In the genomic region with DNA sequence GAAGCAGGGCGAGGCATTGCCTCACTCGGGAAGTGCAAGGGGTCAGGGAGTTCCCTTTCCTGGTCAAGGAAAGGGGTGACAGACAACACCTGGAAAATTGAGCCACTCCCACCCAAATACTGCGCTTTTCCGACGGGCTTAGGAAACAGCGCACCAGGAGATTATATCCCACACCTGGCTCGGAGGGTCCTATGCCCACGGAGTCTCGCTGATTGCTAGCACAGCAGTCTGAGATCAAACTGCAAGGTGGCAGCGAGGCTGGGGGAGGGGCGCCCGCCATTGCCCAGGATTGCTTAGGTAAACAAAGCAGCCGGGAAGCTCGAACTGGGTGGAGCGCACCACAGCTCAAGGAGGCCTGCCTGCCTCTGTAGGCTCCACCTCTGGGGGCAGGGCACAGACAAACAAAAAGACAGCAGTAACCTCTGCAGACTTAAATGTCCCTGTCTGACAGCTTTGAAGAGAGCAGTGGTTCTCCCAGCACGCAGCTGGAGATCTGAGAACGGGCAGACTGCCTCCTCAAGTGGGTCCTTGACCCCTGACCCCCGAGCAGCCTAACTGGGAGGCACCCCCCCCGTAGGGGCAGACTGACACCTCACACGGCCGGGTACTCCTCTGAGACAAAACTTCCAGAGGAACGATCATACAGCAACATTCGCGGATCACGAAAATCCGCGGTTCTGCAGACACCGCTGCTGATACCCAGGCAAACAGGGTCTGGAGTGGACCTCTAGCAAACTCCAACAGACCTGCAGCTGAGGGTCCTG, we compare ENCODE assay signal across 6 cellular contexts. TPM values are rescaled to one million over a fixed set of nuclear protein-coding genes. Genes with fewer than 3 reads are reported as not detected.
DNase-seq lines count a peak whose midpoint lies in the region; ATAC-seq, FAIRE-seq and TF ChIP-seq lines count a peak whose summit lies in the region.
"Not testable (repeated sequence)": the region's sequence is repeated elsewhere in the genome, so short reads cannot be mapped to it uniquely, and the experiment has no call there.

No MANE protein-coding gene starts in this region.

- not testable (repeated sequence) for H3K9me3 ChIP-seq in HCT116 (ENCODE audit: control insufficient read depth in 1 of 2, insufficient read depth in 1 of 2, low read depth in 1 of 2, low read length in 2 of 2); K562 (replicated peaks; ENCODE audit: control insufficient read depth, insufficient read depth, low read depth, low read length); HepG2 (ENCODE audit: low read length)

- not testable (repeated sequence) for TF ChIP-seq POLR2A in HCT116 (IDR thresholded peaks at IDR 0.05; ENCODE audit: borderline replicate concordance, extremely low read depth, insufficient read depth, insufficient read length); K562 (conservative IDR thresholded peaks at IDR 0.05)
- TF ChIP-seq POLR2A in HepG2 (IDR thresholded peaks at IDR 0.05; ENCODE audit: insufficient read depth in 1 of 2, low read depth in 2 of 2, low read length in 2 of 2), result 0 out of 4 replicates have a peak, but pooled peaks of 1 of the 2 experiments have one; percentile 35

- H4K20me1 ChIP-seq in HCT116 (ENCODE audit: insufficient read depth); K562 (replicated peaks; ENCODE audit: control insufficient read depth, insufficient read depth, low read length); HepG2 (ENCODE audit: insufficient read depth, low read length): not testable (repeated sequence)

- intact Hi-C loops in HCT116 (cut with micrococcal nuclease); K562 (cut with micrococcal nuclease); HepG2 (cut with micrococcal nuclease; ENCODE audit: unreplicated experiment): not testable (repeated sequence)

- H3K9me1 ChIP-seq in K562 (ENCODE audit: control insufficient read depth, insufficient read depth, low read length), result not testable (repeated sequence)

- in situ Hi-C loops in K562 (cut with MboI); HepG2 (cut with HindIII; ENCODE audit: extremely low pct_ligation_motif_present, low pct_unique_long_range_greater_than_20kb): not testable (repeated sequence)

- TF ChIP-seq RAD21 in HCT116 (IDR thresholded peaks at IDR 0.05; ENCODE audit: low read depth); K562 (CRISPR knock-in tag; conservative IDR thresholded peaks at IDR 0.05 in 1 of 2, IDR thresholded peaks at IDR 0.05 in 1 of 2); HepG2 (CRISPR knock-in tag; IDR thresholded peaks at IDR 0.05): not testable (repeated sequence)

- not testable (repeated sequence) for H3K4me1 ChIP-seq in HCT116 (ENCODE audit: control insufficient read depth in 1 of 2, insufficient read depth in 2 of 2, low read length in 2 of 2); K562 (replicated peaks in 1 of 2; ENCODE audit: control insufficient read depth in 2 of 2, insufficient read depth in 2 of 2, low read length in 2 of 2)
- peaks cover 42% of the 10 kb centered on the region for H3K4me1 ChIP-seq in HepG2 (ENCODE audit: insufficient read depth, low read length)

- H3K27ac ChIP-seq in 22Rv1 (0 out of 2 replicates have a peak overlapping the region, but pooled peaks have one; percentile 23), HCT116 (ENCODE audit: low read depth, low read length) (peak overlapping the region; percentile 22), HepG2 (ENCODE audit: extremely low read length, insufficient read depth, low read length) (peak overlapping the region; percentile 96)
- H3K27ac ChIP-seq in K562 (ENCODE audit: extremely low read depth, low read depth, low read length), result not testable (repeated sequence)

- not testable (repeated sequence) for FAIRE-seq in K562 (lab: Jason Lieb, UNC); HepG2 (lab: Jason Lieb, UNC)

- H3K4me3 ChIP-seq in HCT116 (replicated peaks in 1 of 2; ENCODE audit: low read depth in 1 of 2, low read length in 2 of 2); K562: not testable (repeated sequence)
- peak overlapping the region; percentile 48 to 65 (median 63); a peak in 5 of 6 replicates for H3K4me3 ChIP-seq in HepG2 (replicated peaks in 1 of 3; ENCODE audit: insufficient read depth in 1 of 3, low read depth in 2 of 3, low read length in 3 of 3)

- not testable (repeated sequence) for H2AFZ ChIP-seq in HCT116 (ENCODE audit: low read depth, low read length, poor library complexity, severe bottlenecking); K562 (ENCODE audit: low read depth, low read length); HepG2 (ENCODE audit: low read length)

- WGBS in K562 (ENCODE audit: insufficient coverage, low coverage, missing lambda C conversion rate), result 73% methylated on average over 7 of the region's 28 CpGs
- WGBS in HepG2 (ENCODE audit: low lambda C conversion rate), result 40% methylated on average over 12 of the region's 28 CpGs

- ATAC-seq in HCT116, K562, HepG2: not testable (repeated sequence)

- H3K79me2 ChIP-seq in HCT116 (ENCODE audit: insufficient read depth, low read length) (peaks cover 34% of the 10 kb centered on the region), K562 (ENCODE audit: control insufficient read depth, insufficient read depth, low read length) (peaks cover 25% of the 10 kb centered on the region), HepG2 (ENCODE audit: insufficient read depth, low read length) (peaks cover 43% of the 10 kb centered on the region)

- H3K27me3 ChIP-seq in HCT116 (ENCODE audit: insufficient read depth, low read length); K562 (ENCODE audit: control insufficient read depth in 2 of 2, insufficient read depth in 2 of 2, low read length in 2 of 2); HepG2 (ENCODE audit: control insufficient read depth in 1 of 2, insufficient read depth in 2 of 2, low read length in 2 of 2): not testable (repeated sequence)

- H3K4me2 ChIP-seq in HCT116 (ENCODE audit: low read length); K562 (ENCODE audit: insufficient read depth, low read length): not testable (repeated sequence)
- H3K4me2 ChIP-seq in HepG2 (ENCODE audit: low read depth, low read length), result peak overlapping the region; percentile 94

- H3K9ac ChIP-seq in HCT116 (ENCODE audit: low read length); K562 (ENCODE audit: insufficient read depth in 1 of 2, low read depth in 2 of 2, low read length in 2 of 2): not testable (repeated sequence)
- peak overlapping the region; percentile 72 for H3K9ac ChIP-seq in HepG2 (ENCODE audit: insufficient read depth, low read depth, low read length)

- TF ChIP-seq EP300 in K562 (IDR thresholded peaks at IDR 0.05; ENCODE audit: low read length); HepG2 (IDR thresholded peaks at IDR 0.05; ENCODE audit: low read depth in 2 of 2, low read length in 2 of 2): not testable (repeated sequence)
- TF ChIP-seq EP300 in HepG2 (CRISPR knock-in tag; IDR thresholded peaks at IDR 0.05; ENCODE audit: borderline replicate concordance), result peak; percentile 66; the same call in 1 of the 2 replicates

- H3K9me2 ChIP-seq in HCT116 (ENCODE audit: insufficient read depth), result not testable (repeated sequence)

- TF ChIP-seq CTCF in 22Rv1 (IDR thresholded peaks at IDR 0.05); HCT116 (IDR thresholded peaks at IDR 0.05 in 2 of 3, conservative IDR thresholded peaks at IDR 0.05 in 1 of 3; ENCODE audit: borderline replicate concordance in 1 of 3, insufficient read depth in 1 of 3, low read depth in 2 of 3, low read length in 2 of 3); K562 (IDR thresholded peaks at IDR 0.05 in 2 of 3, conservative IDR thresholded peaks at IDR 0.05 in 1 of 3; ENCODE audit: insufficient read depth in 2 of 3, low read depth in 1 of 3, low read length in 3 of 3); HepG2 (CRISPR knock-in tag; IDR thresholded peaks at IDR 0.05): not testable (repeated sequence)

- RAD21 ChIA-PET in HCT116 (lab: Charles Lee; ENCODE audit: low non-redundant PET in 1 of 2, low total read pairs in 2 of 2, uncharacterized antibody in 2 of 2, unreplicated experiment in 2 of 2), result not testable (repeated sequence)

- not testable (repeated sequence) for H3K36me3 ChIP-seq in HCT116 (ENCODE audit: control insufficient read depth in 1 of 2, insufficient read depth in 2 of 2, low read length in 2 of 2); K562 (ENCODE audit: control insufficient read depth, insufficient read depth, low read length); HepG2 (replicated peaks in 1 of 2; ENCODE audit: control insufficient read depth in 1 of 2, insufficient read depth in 2 of 2, low read length in 2 of 2)

- not testable (repeated sequence) for BruUV-seq in HCT116 (replicated peaks; lab: Mats Ljungman, UMichigan); K562 (replicated peaks; lab: Mats Ljungman, UMichigan); HepG2 (replicated peaks; lab: Mats Ljungman, UMichigan)

- POLR2A ChIA-PET in HCT116 (lab: Charles Lee); K562 (lab: Yijun Ruan, JAX): not testable (repeated sequence)
- POLR2A ChIA-PET in HepG2 (lab: Yijun Ruan, JAX), result interaction anchor here (1.2 to 2.6 kb wide), 4 partner anchors 9 to 149 kb away, joined by 3 to 52 read pairs (median 4); a partner anchor contains a TSS

- CTCF ChIA-PET in HCT116 (lab: Charles Lee); K562 (lab: Yijun Ruan, JAX; ENCODE audit: low intra/inter-chr PET ratio); HepG2 (lab: Yijun Ruan, JAX; ENCODE audit: low intra/inter-chr PET ratio, low total read pairs): not testable (repeated sequence)

- DNase-seq in DMS53 (lab: John Stamatoyannopoulos, UW), result peak; percentile 29
- not testable (repeated sequence) for DNase-seq in HCT116 (ENCODE audit: low read depth, low spot score); K562 (ENCODE audit: extremely low read depth in 1 of 4, low spot score in 3 of 4); HepG2 (ENCODE audit: low spot score)
- DNase-seq in LoVo (ENCODE audit: low spot score), result peak; percentile 21

RNA-seq across cellular contexts. Expression of a gene that starts 8.0 kb away (rescaled TPM):
- total RNA-seq in HCT116 (2021; ENCODE audit: unreplicated experiment) (36.9 TPM), K562 (2014; rRNA removed) (49.0 and 50.5 TPM in 2 replicates), K562 (2014; rRNA removed; fragmentation: Illumina TruSeq; extraction: Trizol) (19.7 and 23.9 TPM in 2 replicates), K562 (2015; rRNA removed; fragmentation: Illumina TruSeq; extraction: Trizol) (29.3 and 31.2 TPM in 2 replicates), K562 (2021) (34.1 and 35.9 TPM in 2 replicates), HepG2 (2016; rRNA removed; fragmentation: Illumina TruSeq; extraction: Trizol) (70.0 and 92.3 TPM in 2 replicates)
- 37.5 and 40.2 TPM in 2 replicates for polyA plus RNA-seq in HCT116 (2012)
- 45.9 and 69.6 TPM in 2 replicates for total RNA-seq in K562 (2011; cell fraction: chromatin; rRNA removed; ENCODE audit: low replicate concordance)
- total RNA-seq in K562 (2011; cell fraction: nucleolus; rRNA removed), result 47.4 and 54.2 TPM in 2 replicates
- total RNA-seq in K562 (2011; cell fraction: nucleoplasm; rRNA removed), result 33.5 and 35.3 TPM in 2 replicates
- polyA plus RNA-seq in K562 (2011; rRNA removed) (52.0 and 54.4 TPM in 2 replicates), K562 (2014; fragmentation: Illumina TruSeq; extraction: Trizol) (36.4 and 40.6 TPM in 2 replicates), K562 (2014; fragmentation: Nextera tagmentation; extraction: Ambion mirVana) (10 to 100 TPM; 19.9 to 21.8 TPM), K562 (2014; rRNA removed) (44.9 and 46.1 TPM in 2 replicates), HepG2 (2011; rRNA removed) (84.5 and 96.3 TPM in 2 replicates)
- polyA plus RNA-seq in K562 (2011; cell fraction: cytosol; rRNA removed), result 57.5 and 76.0 TPM in 2 replicates
- 33.7 and 42.8 TPM in 2 replicates for polyA plus RNA-seq in K562 (2011; cell fraction: nucleus; rRNA removed)
- 31.8 and 33.5 TPM in 2 replicates for polyA plus RNA-seq in K562 (2012)
- 33.1 and 38.4 TPM in 2 replicates for polyA minus RNA-seq in K562 (2011; rRNA and poly(A)+ RNA removed)
- polyA minus RNA-seq in K562 (2011; cell fraction: cytosol; rRNA and poly(A)+ RNA removed), result 20.6 and 26.6 TPM in 2 replicates
- polyA minus RNA-seq in K562 (2011; cell fraction: nucleus; rRNA and poly(A)+ RNA removed), result 31.5 and 49.3 TPM in 2 replicates
- total RNA-seq in HepG2 (2016; cell fraction: cytosol; rRNA removed; fragmentation: Illumina TruSeq; extraction: Trizol; ENCODE audit: low read depth), result 45.6 and 52.4 TPM in 2 replicates
- 72.0 and 92.4 TPM in 2 replicates for total RNA-seq in HepG2 (2016; cell fraction: insoluble cytoplasmic fraction; rRNA removed; fragmentation: Illumina TruSeq; extraction: Trizol)
- 79.5 and 92.1 TPM in 2 replicates for total RNA-seq in HepG2 (2016; cell fraction: membrane; rRNA removed; fragmentation: Illumina TruSeq; extraction: Trizol)
- total RNA-seq in HepG2 (2016; cell fraction: nucleus; rRNA removed; fragmentation: Illumina TruSeq; extraction: Trizol), result 36.2 and 44.8 TPM in 2 replicates
- polyA plus RNA-seq in HepG2 (2011; cell fraction: cytosol; rRNA removed), result 91.9 and 111 TPM in 2 replicates
- polyA plus RNA-seq in HepG2 (2011; cell fraction: nucleus; rRNA removed), result 54.6 and 61.7 TPM in 2 replicates
- 34.2 and 39.9 TPM in 2 replicates for polyA plus RNA-seq in HepG2 (2012)
- 47.2 and 54.0 TPM in 2 replicates for polyA plus RNA-seq in HepG2 (2016; cell fraction: cytosol; fragmentation: Illumina TruSeq; extraction: Trizol; ENCODE audit: low read depth)
- 80.5 and 83.1 TPM in 2 replicates for polyA plus RNA-seq in HepG2 (2016; cell fraction: insoluble cytoplasmic fraction; fragmentation: Illumina TruSeq; extraction: Trizol; ENCODE audit: low read depth)
- polyA plus RNA-seq in HepG2 (2016; cell fraction: membrane; fragmentation: Illumina TruSeq; extraction: Trizol; ENCODE audit: low read depth), result 53.9 and 69.3 TPM in 2 replicates
- polyA plus RNA-seq in HepG2 (2016; cell fraction: nucleus; fragmentation: Illumina TruSeq; extraction: Trizol; ENCODE audit: insufficient read depth, low read depth), result 49.2 and 51.5 TPM in 2 replicates
- polyA minus RNA-seq in HepG2 (2011; rRNA and poly(A)+ RNA removed; ENCODE audit: low replicate concordance), result 65.1 and 87.1 TPM in 2 replicates
- 27.9 and 34.1 TPM in 2 replicates for polyA minus RNA-seq in HepG2 (2011; cell fraction: cytosol; rRNA and poly(A)+ RNA removed)
- 48.4 and 54.1 TPM in 2 replicates for polyA minus RNA-seq in HepG2 (2011; cell fraction: nucleus; rRNA and poly(A)+ RNA removed)

RNA-seq across cellular contexts. Expression of a gene that starts 9.9 kb away (rescaled TPM):
- total RNA-seq in HCT116 (2021; ENCODE audit: unreplicated experiment), result 47.4 TPM
- 36.4 and 45.1 TPM in 2 replicates for polyA plus RNA-seq in HCT116 (2012)
- 208 and 235 TPM in 2 replicates for total RNA-seq in K562 (2011; cell fraction: chromatin; rRNA removed; ENCODE audit: low replicate concordance)
- 133 and 134 TPM in 2 replicates for total RNA-seq in K562 (2011; cell fraction: nucleolus; rRNA removed)
- total RNA-seq in K562 (2011; cell fraction: nucleoplasm; rRNA removed), result 126 and 147 TPM in 2 replicates
- total RNA-seq in K562 (2014; rRNA removed), result 41.2 and 67.3 TPM in 2 replicates
- total RNA-seq in K562 (2014; rRNA removed; fragmentation: Illumina TruSeq; extraction: Trizol), result 29.5 and 30.0 TPM in 2 replicates
- total RNA-seq in K562 (2015; rRNA removed; fragmentation: Illumina TruSeq; extraction: Trizol), result 36.9 and 39.1 TPM in 2 replicates
- total RNA-seq in K562 (2021), result 71.7 and 75.2 TPM in 2 replicates
- 27.5 and 57.2 TPM in 2 replicates for polyA plus RNA-seq in K562 (2011; rRNA removed)
- 22.4 and 23.0 TPM in 2 replicates for polyA plus RNA-seq in K562 (2011; cell fraction: cytosol; rRNA removed)
- 86.1 and 127 TPM in 2 replicates for polyA plus RNA-seq in K562 (2011; cell fraction: nucleus; rRNA removed)
- 50.6 and 93.7 TPM in 2 replicates for polyA plus RNA-seq in K562 (2012)
- polyA plus RNA-seq in K562 (2014; fragmentation: Illumina TruSeq; extraction: Trizol), result 44.2 and 46.7 TPM in 2 replicates
- polyA plus RNA-seq in K562 (2014; fragmentation: Nextera tagmentation; extraction: Ambion mirVana), result 10 to 100 TPM in 1 of 2 experiments, 1 to 10 TPM in 1; 8.0 to 17.3 TPM
- polyA plus RNA-seq in K562 (2014; rRNA removed), result 39.8 and 44.2 TPM in 2 replicates
- polyA minus RNA-seq in K562 (2011; rRNA and poly(A)+ RNA removed), result 39.0 and 48.3 TPM in 2 replicates
- 38.4 and 43.2 TPM in 2 replicates for polyA minus RNA-seq in K562 (2011; cell fraction: cytosol; rRNA and poly(A)+ RNA removed)
- polyA minus RNA-seq in K562 (2011; cell fraction: nucleus; rRNA and poly(A)+ RNA removed), result 72.0 and 72.1 TPM in 2 replicates
- total RNA-seq in HepG2 (2016; rRNA removed; fragmentation: Illumina TruSeq; extraction: Trizol), result 39.0 and 46.4 TPM in 2 replicates
- 16.2 and 17.3 TPM in 2 replicates for total RNA-seq in HepG2 (2016; cell fraction: cytosol; rRNA removed; fragmentation: Illumina TruSeq; extraction: Trizol; ENCODE audit: low read depth)
- 36.3 and 42.6 TPM in 2 replicates for total RNA-seq in HepG2 (2016; cell fraction: insoluble cytoplasmic fraction; rRNA removed; fragmentation: Illumina TruSeq; extraction: Trizol)
- 24.2 and 25.4 TPM in 2 replicates for total RNA-seq in HepG2 (2016; cell fraction: membrane; rRNA removed; fragmentation: Illumina TruSeq; extraction: Trizol)
- 55.4 and 61.3 TPM in 2 replicates for total RNA-seq in HepG2 (2016; cell fraction: nucleus; rRNA removed; fragmentation: Illumina TruSeq; extraction: Trizol)
- polyA plus RNA-seq in HepG2 (2011; rRNA removed), result 97.7 and 137 TPM in 2 replicates
- polyA plus RNA-seq in HepG2 (2011; cell fraction: cytosol; rRNA removed), result 36.5 and 40.1 TPM in 2 replicates
- polyA plus RNA-seq in HepG2 (2011; cell fraction: nucleus; rRNA removed), result 305 and 380 TPM in 2 replicates
- polyA plus RNA-seq in HepG2 (2012), result 58.1 and 63.4 TPM in 2 replicates
- polyA plus RNA-seq in HepG2 (2016; cell fraction: cytosol; fragmentation: Illumina TruSeq; extraction: Trizol; ENCODE audit: low read depth), result 7.8 and 8.6 TPM in 2 replicates
- polyA plus RNA-seq in HepG2 (2016; cell fraction: insoluble cytoplasmic fraction; fragmentation: Illumina TruSeq; extraction: Trizol; ENCODE audit: low read depth), result 31.5 and 45.0 TPM in 2 replicates
- polyA plus RNA-seq in HepG2 (2016; cell fraction: membrane; fragmentation: Illumina TruSeq; extraction: Trizol; ENCODE audit: low read depth), result 10.3 and 11.5 TPM in 2 replicates
- polyA plus RNA-seq in HepG2 (2016; cell fraction: nucleus; fragmentation: Illumina TruSeq; extraction: Trizol; ENCODE audit: insufficient read depth, low read depth), result 95.8 and 113 TPM in 2 replicates
- polyA minus RNA-seq in HepG2 (2011; rRNA and poly(A)+ RNA removed; ENCODE audit: low replicate concordance), result 73.3 and 119 TPM in 2 replicates
- polyA minus RNA-seq in HepG2 (2011; cell fraction: cytosol; rRNA and poly(A)+ RNA removed), result 30.0 and 39.8 TPM in 2 replicates
- 181 and 183 TPM in 2 replicates for polyA minus RNA-seq in HepG2 (2011; cell fraction: nucleus; rRNA and poly(A)+ RNA removed)
